ENCODE assay signal across 22 cellular contexts in the genomic region with DNA sequence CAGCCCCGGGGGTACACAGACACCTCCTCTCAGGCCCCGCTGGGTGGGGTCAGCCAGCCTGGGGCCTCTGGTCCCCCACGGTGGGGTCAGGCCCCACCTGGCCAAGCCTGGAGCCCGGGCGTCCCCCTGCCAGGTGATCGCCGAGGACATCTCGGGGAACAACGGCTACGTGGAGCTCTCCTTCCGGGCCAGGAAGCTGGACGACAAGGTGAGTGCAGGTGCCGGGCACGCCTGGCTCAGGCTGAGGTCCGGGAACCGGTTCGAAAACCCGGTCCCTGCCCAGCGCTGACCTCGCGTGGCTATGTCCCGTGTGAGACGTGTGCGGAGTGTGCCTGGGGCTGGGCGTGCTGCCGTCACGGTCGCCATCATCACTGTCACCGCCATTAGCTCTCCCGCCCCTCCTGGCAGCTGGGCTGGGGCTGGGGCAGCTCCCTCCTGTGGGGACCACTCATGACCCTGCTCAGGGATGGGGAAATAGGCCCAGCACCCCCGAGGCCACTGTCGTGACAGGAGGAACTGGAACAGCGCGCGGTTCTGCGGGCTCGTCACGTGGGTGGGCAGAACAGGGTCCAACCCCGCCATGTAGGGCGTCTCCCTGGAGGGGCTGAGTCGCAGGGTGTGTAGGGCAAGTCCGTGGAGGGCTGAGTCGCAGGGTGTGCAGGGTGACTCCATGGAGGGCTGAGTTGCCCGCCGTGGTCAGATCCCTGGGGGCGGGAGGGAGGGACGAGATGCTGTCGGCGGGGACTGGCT. TPM values are rescaled to one million over a fixed set of nuclear protein-coding genes. Genes with fewer than 3 reads are reported as not detected.
DNase-seq lines count a peak whose midpoint lies in the region; ATAC-seq and TF ChIP-seq lines count a peak whose summit lies in the region.
"Had no signal": no experiment of that assay in that cellular context is flagged by ENCODE, and none has a peak within 500 bp of the region (broad histone marks: within the 10 kb centered on the region; RNA-seq: fewer than 3 reads in every experiment).

No MANE protein-coding gene starts in this region.

- 94% methylated on average over 49 of the region's 49 CpGs for WGBS in mesenchymal stem cell
- 90% methylated on average over 47 to 49 of the region's 49 CpGs for WGBS in aorta, 2 donors

- no peak overlapping the region for H2BK120ac ChIP-seq in mesenchymal stem cell (ENCODE audit: low read depth, low read length)

- H2BK15ac ChIP-seq in mesenchymal stem cell (ENCODE audit: low read depth, poor library complexity, severe bottlenecking) = peak overlapping the region; percentile 3

- ATAC-seq in Right ventricle myocardium inferior = no peak
- peak; percentile 23 for ATAC-seq in Panc1
- peak; percentile 52 for ATAC-seq in aorta (ENCODE audit: low FRiP score)
- ATAC-seq: K562 had no signal

- peak overlapping the region; percentile 78 for H4K91ac ChIP-seq in mesenchymal stem cell (ENCODE audit: low read length)

- H3F3A ChIP-seq in neural progenitor cell (ENCODE audit: low read depth) = peaks cover 4% of the 10 kb centered on the region

- H2AFZ ChIP-seq in mesenchymal stem cell (ENCODE audit: low read depth, low read length) (no peak overlapping the region), osteoblast (ENCODE audit: low read length) (no peak overlapping the region), neural progenitor cell (replicated peaks) (no peak overlapping the region)

- H3K4me2 ChIP-seq in mesenchymal stem cell (ENCODE audit: low read length, poor library complexity, severe bottlenecking) (no peak overlapping the region), osteoblast (ENCODE audit: insufficient read depth, low read length) (no peak overlapping the region), neural progenitor cell (no peak overlapping the region)

- H3K14ac ChIP-seq in mesenchymal stem cell (ENCODE audit: low read length in 2 of 2) = no peak overlapping the region

- peaks cover 2% of the 10 kb centered on the region for H3K27me3 Mint-ChIP-seq in neural progenitor cell (ENCODE audit: insufficient read depth, low read depth)
- no peaks in the 10 kb centered on the region for H3K27me3 Mint-ChIP-seq in activated naive CD8-positive, alpha-beta T cell treated with anti-CD3 and anti-CD28 coated beads for 36 hours

- no peaks in the 10 kb centered on the region for H3K9me3 ChIP-seq in left ventricle myocardium inferior (replicated peaks)
- H3K9me3 ChIP-seq in Panc1 (ENCODE audit: control insufficient read depth, insufficient read depth, low read depth, low read length) = no peaks in the 10 kb centered on the region
- no peaks in the 10 kb centered on the region for H3K9me3 ChIP-seq in mesenchymal stem cell (ENCODE audit: control insufficient read depth, low read length)
- H3K9me3 ChIP-seq in aorta (ENCODE audit: control insufficient read depth, low read length) = no peaks in the 10 kb centered on the region
- H3K9me3 ChIP-seq in osteoblast (ENCODE audit: low read depth, low read length) = no peaks in the 10 kb centered on the region
- H3K9me3 ChIP-seq in neural progenitor cell (ENCODE audit: low read depth) = no peaks in the 10 kb centered on the region
- H3K9me3 ChIP-seq: MG63, Peyer's patch, SJSA1 had no signal

- no peak overlapping the region for H3K27ac Mint-ChIP-seq in neural progenitor cell
- H3K27ac Mint-ChIP-seq in activated naive CD8-positive, alpha-beta T cell treated with anti-CD3 and anti-CD28 coated beads for 36 hours = no peak overlapping the region

- H3K27me3 ChIP-seq in left ventricle myocardium inferior (ENCODE audit: low read depth) = no peaks in the 10 kb centered on the region
- no peaks in the 10 kb centered on the region for H3K27me3 ChIP-seq in Panc1 (ENCODE audit: control insufficient read depth, insufficient read depth, low read length)
- H3K27me3 ChIP-seq in mesenchymal stem cell (ENCODE audit: control insufficient read depth in 1 of 2, insufficient read depth in 1 of 2, low read length in 2 of 2) = no peaks in the 10 kb centered on the region
- no peaks in the 10 kb centered on the region for H3K27me3 ChIP-seq in aorta (ENCODE audit: control insufficient read depth in 1 of 2, insufficient read depth in 2 of 2, low read length in 1 of 2)
- no peaks in the 10 kb centered on the region for H3K27me3 ChIP-seq in osteoblast (ENCODE audit: insufficient read depth, low read length)
- no peaks in the 10 kb centered on the region for H3K27me3 ChIP-seq in neural progenitor cell
- H3K27me3 ChIP-seq: MG63, Peyer's patch, SJSA1 had no signal

- H3K4me3 ChIP-seq in left ventricle myocardium inferior (no peak overlapping the region), Panc1 (ENCODE audit: low read depth in 2 of 2, low read length in 2 of 2) (no peak overlapping the region), mesenchymal stem cell (ENCODE audit: insufficient read depth in 1 of 2, low read depth in 1 of 2, low read length in 2 of 2) (no peak overlapping the region), aorta (ENCODE audit: low read length in 2 of 2) (no peak overlapping the region), osteoblast (ENCODE audit: insufficient read depth, low read length) (no peak overlapping the region), neural progenitor cell (no peak overlapping the region)
- H3K4me3 ChIP-seq: K562, MG63, Peyer's patch, SJSA1 had no signal

- peak overlapping the region; percentile 13 for H2AK5ac ChIP-seq in mesenchymal stem cell (ENCODE audit: low read length, severe bottlenecking)

- H3K79me1 ChIP-seq in mesenchymal stem cell (replicated peaks; ENCODE audit: low read length, poor library complexity, severe bottlenecking) = peaks cover 2% of the 10 kb centered on the region

- TF ChIP-seq CTCF in left ventricle myocardium inferior (IDR thresholded peaks at IDR 0.05; ENCODE audit: borderline replicate concordance) (no peak), Panc1 (IDR thresholded peaks at IDR 0.05) (no peak), osteoblast (IDR thresholded peaks at IDR 0.05; ENCODE audit: extremely low read depth, low read depth, low read length) (no peak), neural progenitor cell (IDR thresholded peaks at IDR 0.05) (no peak)

- POLR2A ChIA-PET in Panc1 (lab: Charles Lee) = no interaction called here

- H4K20me1 ChIP-seq in osteoblast (ENCODE audit: insufficient read depth, low read length) (no peaks in the 10 kb centered on the region), neural progenitor cell (ENCODE audit: low read depth) (no peaks in the 10 kb centered on the region)

- H3K36me3 ChIP-seq in left ventricle myocardium inferior (no peaks in the 10 kb centered on the region), Panc1 (ENCODE audit: control insufficient read depth, insufficient read depth, low read length) (no peaks in the 10 kb centered on the region), mesenchymal stem cell (ENCODE audit: control insufficient read depth in 1 of 2, insufficient read depth in 2 of 2, low read depth in 1 of 2, low read length in 2 of 2) (peaks cover 0 to 14% of the 10 kb centered on the region in 2 experiments), aorta (ENCODE audit: control insufficient read depth in 1 of 2, insufficient read depth in 2 of 2, low read length in 1 of 2) (no peaks in the 10 kb centered on the region), osteoblast (ENCODE audit: insufficient read depth, low read length) (peaks cover 10% of the 10 kb centered on the region), neural progenitor cell (no peaks in the 10 kb centered on the region)
- H3K36me3 ChIP-seq: Peyer's patch, SJSA1 had no signal

- H3K23ac ChIP-seq in mesenchymal stem cell (ENCODE audit: low read length in 2 of 2) = no peak overlapping the region

- intact Hi-C loops in Right ventricle myocardium inferior (cut with DNase I) (no loop called here), left ventricle myocardium inferior (cut with micrococcal nuclease) (no loop called here), Panc1 (cut with micrococcal nuclease; ENCODE audit: unreplicated experiment) (no loop called here), aorta (cut with DNase I) (no loop called here)

- H3K4me1 Mint-ChIP-seq in neural progenitor cell = no peaks in the 10 kb centered on the region
- no peaks in the 10 kb centered on the region for H3K4me1 Mint-ChIP-seq in activated naive CD8-positive, alpha-beta T cell treated with anti-CD3 and anti-CD28 coated beads for 36 hours

- no peak overlapping the region for H3K18ac ChIP-seq in mesenchymal stem cell (ENCODE audit: low read depth in 1 of 2, low read length in 2 of 2)

- H3K27ac ChIP-seq in left ventricle myocardium inferior (replicated peaks) (no peak overlapping the region), Panc1 (ENCODE audit: low read length) (no peak overlapping the region), mesenchymal stem cell (ENCODE audit: low read length, poor library complexity, severe bottlenecking) (no peak overlapping the region), aorta (ENCODE audit: low read depth in 1 of 2, low read length in 2 of 2) (no peak overlapping the region), osteoblast (ENCODE audit: low read depth, low read length) (no peak overlapping the region), neural progenitor cell (no peak overlapping the region)
- H3K27ac ChIP-seq: Peyer's patch, SJSA1 had no signal

- peak overlapping the region; percentile 7 for H4K8ac ChIP-seq in mesenchymal stem cell (ENCODE audit: low read length)

- BruUV-seq in Panc1 (replicated peaks; lab: Mats Ljungman, UMichigan) = no TSS peak

- no peak overlapping the region for H3K4ac ChIP-seq in mesenchymal stem cell (ENCODE audit: low read depth in 1 of 2, low read length in 2 of 2)

- H3K9ac ChIP-seq in mesenchymal stem cell (ENCODE audit: low read length) = no peak overlapping the region
- no peak overlapping the region for H3K9ac ChIP-seq in neural progenitor cell

- peaks cover 10% of the 10 kb centered on the region for H3K4me1 ChIP-seq in left ventricle myocardium inferior
- peaks cover 11% of the 10 kb centered on the region for H3K4me1 ChIP-seq in Panc1 (ENCODE audit: control insufficient read depth, insufficient read depth, low read length)
- peaks cover 32% of the 10 kb centered on the region for H3K4me1 ChIP-seq in mesenchymal stem cell (ENCODE audit: control insufficient read depth, insufficient read depth, low read depth, low read length)
- H3K4me1 ChIP-seq in aorta (ENCODE audit: control insufficient read depth in 1 of 2, insufficient read depth in 2 of 2, low read length in 2 of 2) = no peaks in the 10 kb centered on the region
- peaks cover 30% of the 10 kb centered on the region for H3K4me1 ChIP-seq in osteoblast (ENCODE audit: insufficient read depth, low read length)
- H3K4me1 ChIP-seq in neural progenitor cell = peaks cover 5% of the 10 kb centered on the region

- in situ Hi-C loops in Panc1 (cut with HindIII; ENCODE audit: low pct_unique_long_range_greater_than_20kb, low sequenced_read_pairs) = no loop called here

- no peaks in the 10 kb centered on the region for H3K9me3 Mint-ChIP-seq in neural progenitor cell
- no peaks in the 10 kb centered on the region for H3K9me3 Mint-ChIP-seq in activated naive CD8-positive, alpha-beta T cell treated with anti-CD3 and anti-CD28 coated beads for 36 hours

- peaks cover 8% of the 10 kb centered on the region for H3K79me2 ChIP-seq in osteoblast (ENCODE audit: insufficient read depth, low read length)
- H3K79me2 ChIP-seq in neural progenitor cell (ENCODE audit: low read depth) = no peaks in the 10 kb centered on the region

- no peak overlapping the region for H2BK5ac ChIP-seq in mesenchymal stem cell (ENCODE audit: low read depth, low read length, poor library complexity, severe bottlenecking)

- peak overlapping the region in 1 of 2 experiments; percentile 45 for H2BK12ac ChIP-seq in mesenchymal stem cell (ENCODE audit: low read length in 2 of 2)

- DNase-seq in Right ventricle myocardium inferior (ENCODE audit: missing footprints) (peak; percentile 60), left ventricle myocardium inferior (no peak), Panc1 (ENCODE audit: low read depth, low spot score) (no peak), mesenchymal stem cell (no peak), aorta (no peak), osteoblast (ENCODE audit: insufficient read length, low spot score, missing footprints) (no peak), neural progenitor cell (ENCODE audit: low spot score) (no peak)
- DNase-seq in activated naive CD8-positive, alpha-beta T cell treated with anti-CD3 and anti-CD28 coated beads for 36 hours = no peak
- DNase-seq: AML-193, EL, GF-D8, MG63, NCI-H1092, NCI-H1436, NCI-H1930, NCI-H226, NCI-H524, NCI-H82, Peyer's patch had no signal

- CTCF ChIA-PET in Panc1 (lab: Charles Lee) = no interaction called here

- no peak overlapping the region for H3K4me3 Mint-ChIP-seq in neural progenitor cell
- H3K4me3 Mint-ChIP-seq in activated naive CD8-positive, alpha-beta T cell treated with anti-CD3 and anti-CD28 coated beads for 36 hours = no peak overlapping the region

- H3K36me3 Mint-ChIP-seq in neural progenitor cell = no peaks in the 10 kb centered on the region
- no peaks in the 10 kb centered on the region for H3K36me3 Mint-ChIP-seq in activated naive CD8-positive, alpha-beta T cell treated with anti-CD3 and anti-CD28 coated beads for 36 hours

RNA-seq across cellular contexts. Expression of a gene that starts 8.5 kb away (rescaled TPM):
- total RNA-seq in Right ventricle myocardium inferior (not detected), left ventricle myocardium inferior (not detected), Panc1 (2021; ENCODE audit: unreplicated experiment) (32.7 TPM), aorta (under 1 TPM; 0.13 to 0.66 TPM), osteoblast (7.2 and 21.8 TPM in 2 replicates), neural progenitor cell (ENCODE audit: low replicate concordance) (5.2 and 21.1 TPM in 2 replicates)
- polyA plus RNA-seq in Panc1 (2012; ENCODE audit: insufficient read length) = 46.0 TPM
- polyA plus RNA-seq in mesenchymal stem cell (2013, experiment 1 of 2) = 5.6 TPM
- polyA plus RNA-seq in mesenchymal stem cell (2013, experiment 2 of 2) = 4.8 TPM
- polyA plus RNA-seq in aorta = under 1 TPM; 0.13 to 0.69 TPM
- total RNA-seq in activated naive CD8-positive, alpha-beta T cell treated with anti-CD3 and anti-CD28 coated beads for 36 hours = 1 to 10 TPM; 5.7 to 6.0 TPM

RNA-seq across cellular contexts. Expression of a gene that starts 23.6 kb away (rescaled TPM):
- total RNA-seq in Right ventricle myocardium inferior = 1,162 TPM
- total RNA-seq in left ventricle myocardium inferior = 1,030 TPM
- 965 TPM for total RNA-seq in Panc1 (2021; ENCODE audit: unreplicated experiment)
- 1,813 TPM for polyA plus RNA-seq in Panc1 (2012; ENCODE audit: insufficient read length)
- 2,898 TPM for polyA plus RNA-seq in mesenchymal stem cell (2013, experiment 1 of 2)
- 2,946 TPM for polyA plus RNA-seq in mesenchymal stem cell (2013, experiment 2 of 2)
- 1,000 to 10,000 TPM; 1,505 to 1,678 TPM for total RNA-seq in aorta
- polyA plus RNA-seq in aorta = 1,000 to 10,000 TPM; 4,359 to 6,820 TPM
- total RNA-seq in osteoblast = 2,112 and 2,440 TPM in 2 replicates
- total RNA-seq in neural progenitor cell (ENCODE audit: low replicate concordance) = 1,914 and 5,602 TPM in 2 replicates
- total RNA-seq in activated naive CD8-positive, alpha-beta T cell treated with anti-CD3 and anti-CD28 coated beads for 36 hours = 1,000 to 10,000 TPM; 2,814 to 2,845 TPM

RNA-seq across cellular contexts. Expression of a gene that starts 29.4 kb away (rescaled TPM):
- not detected for total RNA-seq in Right ventricle myocardium inferior
- not detected for total RNA-seq in left ventricle myocardium inferior
- 0.18 TPM for total RNA-seq in Panc1 (2021; ENCODE audit: unreplicated experiment)
- polyA plus RNA-seq in Panc1 (2012; ENCODE audit: insufficient read length) = 0.78 TPM
- polyA plus RNA-seq in mesenchymal stem cell (2013, experiment 1 of 2) = not detected
- polyA plus RNA-seq in mesenchymal stem cell (2013, experiment 2 of 2) = not detected
- not detected for total RNA-seq in aorta
- polyA plus RNA-seq in aorta = 1 to 10 TPM in 1 of 2 donors, not detected in 1; 8.5 TPM
- total RNA-seq in osteoblast = 0.29 and 0.36 TPM in 2 replicates
- total RNA-seq in neural progenitor cell (ENCODE audit: low replicate concordance) = 0.24 and 0.74 TPM in 2 replicates
- under 1 TPM in 1 of 2 experiments, not detected in 1; 0.16 TPM for total RNA-seq in activated naive CD8-positive, alpha-beta T cell treated with anti-CD3 and anti-CD28 coated beads for 36 hours
- polyA plus RNA-seq: AG04450 had no signal
